Comparison of ENCODE assay signal across 8 cellular contexts in the genomic region with DNA sequence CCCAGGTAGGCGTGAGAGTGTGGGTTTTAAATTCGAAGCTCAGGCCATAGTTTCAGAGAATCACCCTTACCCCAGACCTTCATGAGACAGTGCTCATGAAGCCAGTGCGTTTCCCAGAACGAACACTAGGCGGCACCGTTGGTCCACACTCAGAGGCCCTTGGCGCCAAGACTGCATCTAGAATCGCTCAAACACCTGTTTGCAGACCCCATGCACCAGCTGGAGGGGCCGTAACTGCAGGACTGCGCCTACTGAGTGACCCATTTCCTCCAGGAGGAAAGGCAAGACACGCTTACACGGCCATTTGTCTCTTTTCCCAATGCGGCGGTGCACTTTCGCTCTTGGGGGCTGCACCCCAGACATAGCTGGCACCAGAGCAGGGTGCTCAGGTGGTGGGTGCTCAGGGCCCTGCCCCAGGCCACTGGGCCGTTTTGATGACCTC. TPM values are rescaled to one million over a fixed set of nuclear protein-coding genes. Genes with fewer than 3 reads are reported as not detected.
DNase-seq lines count a peak whose midpoint lies in the region; ATAC-seq and TF ChIP-seq lines count a peak whose summit lies in the region.

No MANE protein-coding gene starts in this region.

- no peaks in the 10 kb centered on the region for H3K27me3 ChIP-seq in HL-60 (ENCODE audit: insufficient read depth, poor library complexity, severe bottlenecking)

- peak; percentile 81 for ATAC-seq in GM18511 (IDR thresholded peaks at IDR 0.05; ENCODE audit: unreplicated experiment)

- in situ Hi-C loops in ACHN (cut with HindIII; ENCODE audit: low pct_ligation_motif_present, low pct_unique_long_range_greater_than_20kb, low sequenced_read_pairs), result no loop called here

- no peak overlapping the region for H3K4me3 Mint-ChIP-seq in endothelial cell (ENCODE audit: unreplicated experiment)

- peaks cover 17% of the 10 kb centered on the region for H3K4me1 Mint-ChIP-seq in endothelial cell (ENCODE audit: unreplicated experiment)

- H3K27me3 Mint-ChIP-seq in endothelial cell (ENCODE audit: unreplicated experiment), result no peaks in the 10 kb centered on the region

- H3K9me3 Mint-ChIP-seq in endothelial cell (ENCODE audit: unreplicated experiment), result no peaks in the 10 kb centered on the region

- peak; percentile 75 for DNase-seq in ACHN
- DNase-seq in HL-60 (ENCODE audit: low read depth in 1 of 2, low spot score in 1 of 2), result peak; percentile 53 to 71
- DNase-seq in NOMO-1 treated with DMSO at 0.1 percent for 48 hours (lab: John Stamatoyannopoulos, UW; ENCODE audit: unreplicated experiment), result peak; percentile 42
- DNase-seq in activated CD8-positive, alpha-beta memory T cell treated with anti-CD3 and anti-CD28 coated beads for 4 hours (ENCODE audit: low read depth in 2 of 2), result peak; percentile 61 to 63
- peak; percentile 86 for DNase-seq in endothelial cell (ENCODE audit: low spot score)
- DNase-seq in myocyte (ENCODE audit: low read depth), result peak; percentile 79
- peak; percentile 70 for DNase-seq in stimulated activated CD8-positive, alpha-beta memory T cell treated with anti-CD3 and anti-CD28 coated beads, Interleukin-7, amount 100 ng/mL, for 24 hours (ENCODE audit: low read depth)

- H3K4me3 ChIP-seq in HL-60 (replicated peaks; ENCODE audit: insufficient read depth, low read length), result no peak overlapping the region

- no peak overlapping the region for H3K27ac ChIP-seq in HL-60 (replicated peaks)

- no peaks in the 10 kb centered on the region for H3K36me3 Mint-ChIP-seq in endothelial cell (ENCODE audit: low read depth, unreplicated experiment)

- TF ChIP-seq CTCF in HL-60 (IDR thresholded peaks at IDR 0.05; ENCODE audit: insufficient read depth, low read length) (peak; percentile 98), endothelial cell (IDR thresholded peaks at IDR 0.05; ENCODE audit: unreplicated experiment) (peak; percentile 89)

- H3K27ac Mint-ChIP-seq in endothelial cell (ENCODE audit: unreplicated experiment), result peak overlapping the region; percentile 30

RNA-seq across cellular contexts. Expression of gene ADGRG5, which starts 34.0 kb away (rescaled TPM):
- total RNA-seq in endothelial cell (ENCODE audit: unreplicated experiment) (0.28 TPM), myocyte (not detected in 2 replicates)
- 0.87 TPM for polyA plus RNA-seq in myocyte (2012)

RNA-seq across cellular contexts. Expression of gene CCDC102A, which starts 40.1 kb away (rescaled TPM):
- total RNA-seq in endothelial cell (ENCODE audit: unreplicated experiment), result 14.6 TPM
- total RNA-seq in myocyte, result 12.1 and 13.2 TPM in 2 replicates
- 8.9 TPM for polyA plus RNA-seq in myocyte (2012)

RNA-seq across cellular contexts. Expression of gene ADGRG1, which starts 52.0 kb away (rescaled TPM):
- total RNA-seq in endothelial cell (ENCODE audit: unreplicated experiment), result 2.7 TPM
- 38.8 and 173 TPM in 2 replicates for total RNA-seq in myocyte
- 43.9 TPM for polyA plus RNA-seq in myocyte (2012)

Comparison
In these comparisons a context has a peak if more than half of its experiments do, and no peak if none do; other contexts are left out.
1. RNA of gene ADGRG1, which starts 52.0 kb away (total RNA-seq): 38.8 to 173 TPM in myocyte; 2.7 TPM in endothelial cell (single experiment); every median in the first group is over 10 times any median in the second.
2. Peak in every context shown above with its lines, with median percentiles within 50 percentile points of each other: DNase-seq.